In the genomic region with DNA sequence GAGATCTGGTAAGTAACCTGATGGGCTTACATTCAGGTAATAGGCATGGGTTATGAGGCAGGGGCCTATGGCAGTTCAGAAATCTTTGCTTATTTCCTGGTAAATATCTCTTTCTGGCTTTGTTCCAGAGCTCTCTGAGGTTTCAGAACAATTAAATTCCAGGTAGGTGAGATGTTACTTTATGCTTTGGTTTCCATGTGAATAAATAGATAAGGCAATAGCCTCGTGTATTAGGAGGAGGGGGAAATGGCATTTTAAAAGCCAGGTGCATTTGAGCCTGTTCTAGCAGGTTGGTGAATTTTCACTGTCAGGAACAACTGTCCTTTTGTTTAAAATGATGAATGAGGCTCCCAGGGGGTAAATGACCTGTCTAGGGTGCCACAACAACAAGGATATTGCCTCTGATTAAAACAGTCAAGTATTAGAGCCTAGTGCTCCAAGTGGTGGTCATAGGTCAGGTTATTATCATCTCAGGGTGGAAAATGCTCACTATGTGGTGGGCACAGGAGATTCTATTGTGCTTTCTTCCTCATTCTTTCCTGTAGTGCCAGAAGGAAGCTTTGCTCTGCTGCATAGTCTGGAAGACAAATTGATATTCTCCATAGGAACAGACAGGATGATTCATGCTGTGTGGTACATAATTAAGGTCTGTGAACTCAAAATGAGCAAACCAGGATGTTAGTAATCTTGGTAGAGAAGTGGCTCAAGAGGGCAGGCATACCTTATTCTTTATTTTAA, we compare ENCODE assay signal across 2 cellular contexts.
A peak's percentile ranks its signal among the peaks of the same experiment; 100 is the strongest.
TF ChIP-seq lines count a peak whose summit lies in the region.

No MANE protein-coding gene starts in this region.

TF ChIP-seq in liver, 16 proteins besides CTCF, POLR2A, EP300 and RAD21 (continued from another document):
- TF ChIP-seq, protein P1, sequence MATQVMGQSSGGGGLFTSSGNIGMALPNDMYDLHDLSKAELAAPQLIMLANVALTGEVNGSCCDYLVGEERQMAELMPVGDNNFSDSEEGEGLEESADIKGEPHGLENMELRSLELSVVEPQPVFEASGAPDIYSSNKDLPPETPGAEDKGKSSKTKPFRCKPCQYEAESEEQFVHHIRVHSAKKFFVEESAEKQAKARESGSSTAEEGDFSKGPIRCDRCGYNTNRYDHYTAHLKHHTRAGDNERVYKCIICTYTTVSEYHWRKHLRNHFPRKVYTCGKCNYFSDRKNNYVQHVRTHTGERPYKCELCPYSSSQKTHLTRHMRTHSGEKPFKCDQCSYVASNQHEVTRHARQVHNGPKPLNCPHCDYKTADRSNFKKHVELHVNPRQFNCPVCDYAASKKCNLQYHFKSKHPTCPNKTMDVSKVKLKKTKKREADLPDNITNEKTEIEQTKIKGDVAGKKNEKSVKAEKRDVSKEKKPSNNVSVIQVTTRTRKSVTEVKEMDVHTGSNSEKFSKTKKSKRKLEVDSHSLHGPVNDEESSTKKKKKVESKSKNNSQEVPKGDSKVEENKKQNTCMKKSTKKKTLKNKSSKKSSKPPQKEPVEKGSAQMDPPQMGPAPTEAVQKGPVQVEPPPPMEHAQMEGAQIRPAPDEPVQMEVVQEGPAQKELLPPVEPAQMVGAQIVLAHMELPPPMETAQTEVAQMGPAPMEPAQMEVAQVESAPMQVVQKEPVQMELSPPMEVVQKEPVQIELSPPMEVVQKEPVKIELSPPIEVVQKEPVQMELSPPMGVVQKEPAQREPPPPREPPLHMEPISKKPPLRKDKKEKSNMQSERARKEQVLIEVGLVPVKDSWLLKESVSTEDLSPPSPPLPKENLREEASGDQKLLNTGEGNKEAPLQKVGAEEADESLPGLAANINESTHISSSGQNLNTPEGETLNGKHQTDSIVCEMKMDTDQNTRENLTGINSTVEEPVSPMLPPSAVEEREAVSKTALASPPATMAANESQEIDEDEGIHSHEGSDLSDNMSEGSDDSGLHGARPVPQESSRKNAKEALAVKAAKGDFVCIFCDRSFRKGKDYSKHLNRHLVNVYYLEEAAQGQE (IDR thresholded peaks at IDR 0.05) = no peak
- TF ChIP-seq, protein P2, sequence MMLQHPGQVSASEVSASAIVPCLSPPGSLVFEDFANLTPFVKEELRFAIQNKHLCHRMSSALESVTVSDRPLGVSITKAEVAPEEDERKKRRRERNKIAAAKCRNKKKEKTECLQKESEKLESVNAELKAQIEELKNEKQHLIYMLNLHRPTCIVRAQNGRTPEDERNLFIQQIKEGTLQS (IDR thresholded peaks at IDR 0.05) = no peak
- TF ChIP-seq NR2F2 (IDR thresholded peaks at IDR 0.05) = peak; percentile 75

TF ChIP-seq in HepG2, 621 proteins besides CTCF, POLR2A, EP300 and RAD21 (continued from another document):
- TF ChIP-seq CBX2 (IDR thresholded peaks at IDR 0.05; ENCODE audit: low read depth, low read length) (no peak), CBX2 (CRISPR knock-in tag; IDR thresholded peaks at IDR 0.05; ENCODE audit: low read depth) (no peak), SMAD1 (CRISPR knock-in tag; IDR thresholded peaks at IDR 0.05; ENCODE audit: borderline replicate concordance, low read depth) (no peak), ZC3H4 (CRISPR knock-in tag; IDR thresholded peaks at IDR 0.05; ENCODE audit: borderline replicate concordance) (no peak), RFX3 (CRISPR knock-in tag; IDR thresholded peaks at IDR 0.05) (no peak)
- TF ChIP-seq, protein P3, sequence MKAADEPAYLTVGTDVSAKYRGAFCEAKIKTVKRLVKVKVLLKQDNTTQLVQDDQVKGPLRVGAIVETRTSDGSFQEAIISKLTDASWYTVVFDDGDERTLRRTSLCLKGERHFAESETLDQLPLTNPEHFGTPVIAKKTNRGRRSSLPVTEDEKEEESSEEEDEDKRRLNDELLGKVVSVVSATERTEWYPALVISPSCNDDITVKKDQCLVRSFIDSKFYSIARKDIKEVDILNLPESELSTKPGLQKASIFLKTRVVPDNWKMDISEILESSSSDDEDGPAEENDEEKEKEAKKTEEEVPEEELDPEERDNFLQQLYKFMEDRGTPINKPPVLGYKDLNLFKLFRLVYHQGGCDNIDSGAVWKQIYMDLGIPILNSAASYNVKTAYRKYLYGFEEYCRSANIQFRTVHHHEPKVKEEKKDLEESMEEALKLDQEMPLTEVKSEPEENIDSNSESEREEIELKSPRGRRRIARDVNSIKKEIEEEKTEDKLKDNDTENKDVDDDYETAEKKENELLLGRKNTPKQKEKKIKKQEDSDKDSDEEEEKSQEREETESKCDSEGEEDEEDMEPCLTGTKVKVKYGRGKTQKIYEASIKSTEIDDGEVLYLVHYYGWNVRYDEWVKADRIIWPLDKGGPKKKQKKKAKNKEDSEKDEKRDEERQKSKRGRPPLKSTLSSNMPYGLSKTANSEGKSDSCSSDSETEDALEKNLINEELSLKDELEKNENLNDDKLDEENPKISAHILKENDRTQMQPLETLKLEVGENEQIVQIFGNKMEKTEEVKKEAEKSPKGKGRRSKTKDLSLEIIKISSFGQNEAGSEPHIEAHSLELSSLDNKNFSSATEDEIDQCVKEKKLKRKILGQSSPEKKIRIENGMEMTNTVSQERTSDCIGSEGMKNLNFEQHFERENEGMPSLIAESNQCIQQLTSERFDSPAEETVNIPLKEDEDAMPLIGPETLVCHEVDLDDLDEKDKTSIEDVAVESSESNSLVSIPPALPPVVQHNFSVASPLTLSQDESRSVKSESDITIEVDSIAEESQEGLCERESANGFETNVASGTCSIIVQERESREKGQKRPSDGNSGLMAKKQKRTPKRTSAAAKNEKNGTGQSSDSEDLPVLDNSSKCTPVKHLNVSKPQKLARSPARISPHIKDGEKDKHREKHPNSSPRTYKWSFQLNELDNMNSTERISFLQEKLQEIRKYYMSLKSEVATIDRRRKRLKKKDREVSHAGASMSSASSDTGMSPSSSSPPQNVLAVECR (CRISPR knock-in tag; IDR thresholded peaks at IDR 0.05; ENCODE audit: borderline replicate concordance) = no peak
- TF ChIP-seq, protein P4, sequence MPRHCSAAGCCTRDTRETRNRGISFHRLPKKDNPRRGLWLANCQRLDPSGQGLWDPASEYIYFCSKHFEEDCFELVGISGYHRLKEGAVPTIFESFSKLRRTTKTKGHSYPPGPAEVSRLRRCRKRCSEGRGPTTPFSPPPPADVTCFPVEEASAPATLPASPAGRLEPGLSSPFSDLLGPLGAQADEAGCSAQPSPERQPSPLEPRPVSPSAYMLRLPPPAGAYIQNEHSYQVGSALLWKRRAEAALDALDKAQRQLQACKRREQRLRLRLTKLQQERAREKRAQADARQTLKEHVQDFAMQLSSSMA (CRISPR knock-in tag; IDR thresholded peaks at IDR 0.05) = no peak
